In the genomic region with DNA sequence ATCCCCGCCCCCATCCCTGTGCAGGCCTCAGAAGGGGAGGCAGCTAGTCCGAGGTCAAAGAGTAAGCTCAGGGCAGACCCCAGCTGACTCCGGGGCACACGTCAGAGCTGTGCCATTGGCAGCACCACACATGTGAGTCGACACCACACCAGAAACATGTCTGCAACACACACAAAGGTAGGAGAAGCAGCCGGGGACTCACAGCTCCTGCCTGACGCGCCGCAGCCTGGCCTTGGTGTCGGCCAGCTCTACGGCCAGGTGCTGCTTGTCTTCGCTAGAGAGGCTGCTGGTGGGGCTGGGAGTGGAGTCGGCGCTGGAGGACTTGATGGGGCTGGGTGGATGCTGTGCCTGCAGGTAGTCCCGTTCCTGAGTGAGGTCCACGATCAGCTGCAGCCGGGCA, we compare ENCODE assay signal across 17 cellular contexts.
DNase-seq lines count a peak whose midpoint lies in the region; FAIRE-seq and TF ChIP-seq lines count a peak whose summit lies in the region.
"Had no signal": no experiment of that assay in that cellular context is flagged by ENCODE, and none has a peak within 500 bp of the region (broad histone marks: within the 10 kb centered on the region; RNA-seq: fewer than 3 reads in every experiment).

No MANE protein-coding gene starts in this region.

- H4K8ac ChIP-seq in H9 (replicated peaks; ENCODE audit: insufficient read length, low read depth, low read length) = no peak overlapping the region

- H3K4me1 Mint-ChIP-seq in CD4-positive, alpha-beta memory T cell = peaks cover 10 to 36% (median 15%) of the 10 kb centered on the region in 4 donors
- H3K4me1 Mint-ChIP-seq in H9 (peaks cover 2 to 6% of the 10 kb centered on the region in 2 experiments), glutamatergic neuron (ENCODE audit: low read depth, unreplicated experiment) (peaks cover 17% of the 10 kb centered on the region)

- H4K91ac ChIP-seq in H9 (ENCODE audit: insufficient read length, low read depth, low read length) = no peak overlapping the region

- no peak overlapping the region for H3K18ac ChIP-seq in H9 (ENCODE audit: insufficient read length, low read depth, low read length)

- no peak overlapping the region for H2BK12ac ChIP-seq in H9 (ENCODE audit: insufficient read length, low read depth, low read length)

- H3K9me3 Mint-ChIP-seq in CD4-positive, alpha-beta memory T cell = peaks cover 0 to 2% (median 0%) of the 10 kb centered on the region in 8 donors
- H3K9me3 Mint-ChIP-seq in H9 (no peaks in the 10 kb centered on the region), glutamatergic neuron (ENCODE audit: unreplicated experiment) (peaks cover 4% of the 10 kb centered on the region)

- no peaks in the 10 kb centered on the region for H3K27me3 ChIP-seq in CD4-positive, alpha-beta memory T cell (ENCODE audit: insufficient read depth, low read length)
- H3K27me3 ChIP-seq in H9 (ENCODE audit: insufficient read depth, low read length) (no peaks in the 10 kb centered on the region), osteoblast (ENCODE audit: insufficient read depth, low read length) (peaks cover 4% of the 10 kb centered on the region), small intestine (ENCODE audit: control insufficient read depth in 2 of 2, insufficient read depth in 2 of 2, low read length in 2 of 2) (no peaks in the 10 kb centered on the region), PC-9 (ENCODE audit: insufficient read depth, low read depth) (no peaks in the 10 kb centered on the region)
- H3K27me3 ChIP-seq: Peyer's patch, SJSA1 had no signal

- H3K9me2 ChIP-seq in PC-9 (ENCODE audit: insufficient read depth) = no peaks in the 10 kb centered on the region

- no peaks in the 10 kb centered on the region for H3F3A ChIP-seq in PC-9 (ENCODE audit: insufficient read depth, low read depth)

- peaks cover 21% of the 10 kb centered on the region for H3K4me1 ChIP-seq in CD4-positive, alpha-beta memory T cell (ENCODE audit: insufficient read depth, low read length)
- H3K4me1 ChIP-seq in H9 (ENCODE audit: insufficient read depth, low read length) = no peaks in the 10 kb centered on the region
- H3K4me1 ChIP-seq in osteoblast (ENCODE audit: insufficient read depth, low read length) = no peaks in the 10 kb centered on the region
- no peaks in the 10 kb centered on the region for H3K4me1 ChIP-seq in small intestine (ENCODE audit: control insufficient read depth in 2 of 2, insufficient read depth in 1 of 2, low read depth in 1 of 2, low read length in 1 of 2)
- no peaks in the 10 kb centered on the region for H3K4me1 ChIP-seq in PC-9 (replicated peaks; ENCODE audit: insufficient read depth)
- H3K4me1 ChIP-seq: Caco-2, Peyer's patch, SJSA1 had no signal

- no peak overlapping the region for H2AFZ ChIP-seq in H9 (ENCODE audit: low read length)
- H2AFZ ChIP-seq in osteoblast (ENCODE audit: low read length) = no peak overlapping the region
- H2AFZ ChIP-seq in PC-9 = no peak overlapping the region
- H2AFZ ChIP-seq: GM23248 had no signal

- no peak overlapping the region for H3K23ac ChIP-seq in H9 (ENCODE audit: insufficient read length, low read depth, low read length)

- peaks cover 26 to 83% of the 10 kb centered on the region in 2 donors for H3K36me3 Mint-ChIP-seq in CD4-positive, alpha-beta memory T cell
- H3K36me3 Mint-ChIP-seq in H9 (ENCODE audit: insufficient read depth in 1 of 3, low read depth in 3 of 3) = peaks cover 0 to 44% (median 35%) of the 10 kb centered on the region in 3 experiments; a peak in 6 of 7 replicates
- no peaks in the 10 kb centered on the region for H3K36me3 Mint-ChIP-seq in glutamatergic neuron (ENCODE audit: unreplicated experiment)

- H3K27ac Mint-ChIP-seq in CD4-positive, alpha-beta memory T cell = peak overlapping the region in 4 of 7 donors; percentile 13 to 68 (median 50)
- H3K27ac Mint-ChIP-seq in H9 (peak overlapping the region in 2 of 3 experiments; percentile 39 to 61; a peak in 2 of 7 replicates), glutamatergic neuron (ENCODE audit: unreplicated experiment) (peak overlapping the region; percentile 55)

- H3T11ph ChIP-seq in H9 (ENCODE audit: low read length) = no peak overlapping the region

- no peak overlapping the region for H2BK20ac ChIP-seq in H9 (ENCODE audit: low read depth, low read length, poor library complexity, severe bottlenecking)

- POLR2A ChIA-PET in CD4-positive, alpha-beta memory T cell (lab: Charles Lee; ENCODE audit: partially characterized antibody) = interaction anchor here (1.9 to 5.0 kb wide), 3 partner anchors 11 to 14 kb away, joined by 6 to 29 read pairs (median 11); no protein-coding TSS in a partner anchor
- POLR2A ChIA-PET in PC-9 (lab: Charles Lee; ENCODE audit: unreplicated experiment) = no interaction called here

- TF ChIP-seq CTCF in H9 (conservative IDR thresholded peaks at IDR 0.05) (no peak), glutamatergic neuron (IDR thresholded peaks at IDR 0.05; ENCODE audit: partially characterized antibody, unreplicated experiment) (no peak), osteoblast (IDR thresholded peaks at IDR 0.05; ENCODE audit: extremely low read depth, low read depth, low read length) (no peak), PC-9 (conservative IDR thresholded peaks at IDR 0.05) (no peak)

- no peaks in the 10 kb centered on the region for H3K79me2 ChIP-seq in H9 (ENCODE audit: insufficient read depth, low read length)
- H3K79me2 ChIP-seq in osteoblast (ENCODE audit: insufficient read depth, low read length) = no peaks in the 10 kb centered on the region
- no peaks in the 10 kb centered on the region for H3K79me2 ChIP-seq in PC-9 (ENCODE audit: low read depth)

- H3K4me2 ChIP-seq in H9 (ENCODE audit: insufficient read depth, insufficient read length, low read length) (no peak overlapping the region), osteoblast (ENCODE audit: insufficient read depth, low read length) (no peak overlapping the region), PC-9 (no peak overlapping the region)

- no peak overlapping the region for H3K4me3 ChIP-seq in CD4-positive, alpha-beta memory T cell (ENCODE audit: low read length in 2 of 2)
- H3K4me3 ChIP-seq in osteoblast (ENCODE audit: insufficient read depth, low read length) (no peak overlapping the region), small intestine (ENCODE audit: low read depth in 1 of 2, low read length in 2 of 2) (no peak overlapping the region), PC-9 (no peak overlapping the region)
- H3K4me3 ChIP-seq: GM23248, K562, Peyer's patch, SJSA1 had no signal

- H4K20me1 ChIP-seq in H9 (ENCODE audit: control insufficient read depth, insufficient read depth, insufficient read length) (no peaks in the 10 kb centered on the region), osteoblast (ENCODE audit: insufficient read depth, low read length) (no peaks in the 10 kb centered on the region), PC-9 (ENCODE audit: insufficient read depth) (no peaks in the 10 kb centered on the region)

- no peaks in the 10 kb centered on the region for H3K27me3 Mint-ChIP-seq in CD4-positive, alpha-beta memory T cell
- H3K27me3 Mint-ChIP-seq in H9 (ENCODE audit: low read depth) = no peaks in the 10 kb centered on the region
- peaks cover 12% of the 10 kb centered on the region for H3K27me3 Mint-ChIP-seq in glutamatergic neuron (ENCODE audit: unreplicated experiment)

- no peak overlapping the region for H2BK120ac ChIP-seq in H9 (ENCODE audit: low read depth, low read length, poor library complexity, severe bottlenecking)

- no peak for FAIRE-seq in small intestine (lab: Jason Lieb, UNC)
- FAIRE-seq: G401.6, K562 had no signal

- no peaks in the 10 kb centered on the region for H3K9me3 ChIP-seq in CD4-positive, alpha-beta memory T cell (ENCODE audit: control insufficient read depth in 1 of 2, low read length in 2 of 2)
- H3K9me3 ChIP-seq in H9 (ENCODE audit: control insufficient read depth, low read depth, low read length) (no peaks in the 10 kb centered on the region), osteoblast (ENCODE audit: low read depth, low read length) (no peaks in the 10 kb centered on the region), small intestine (ENCODE audit: control insufficient read depth, low read depth) (no peaks in the 10 kb centered on the region), PC-9 (ENCODE audit: insufficient read depth, low read depth) (no peaks in the 10 kb centered on the region)
- H3K9me3 ChIP-seq: Caco-2, Peyer's patch, SJSA1 had no signal

- no peak overlapping the region for H3K4me3 Mint-ChIP-seq in CD4-positive, alpha-beta memory T cell
- H3K4me3 Mint-ChIP-seq in H9 = no peak overlapping the region
- H3K4me3 Mint-ChIP-seq in glutamatergic neuron (ENCODE audit: unreplicated experiment) = no peak overlapping the region

- H2BK15ac ChIP-seq in H9 (ENCODE audit: low read depth, low read length) = no peak overlapping the region

- H3K56ac ChIP-seq in H9 (ENCODE audit: insufficient read length, low read depth, low read length) = no peak overlapping the region

- intact Hi-C loops in CD4-positive, alpha-beta memory T cell (cut with micrococcal nuclease) = no loop called here
- intact Hi-C loops in PC-9 (cut with micrococcal nuclease; ENCODE audit: unreplicated experiment) = no loop called here

- H3K27ac ChIP-seq in CD4-positive, alpha-beta memory T cell (ENCODE audit: low read depth, low read length) = no peak overlapping the region
- H3K27ac ChIP-seq in H9 (ENCODE audit: insufficient read length, low read depth, low read length) (no peak overlapping the region), osteoblast (ENCODE audit: low read depth, low read length) (no peak overlapping the region), small intestine (ENCODE audit: low read depth in 1 of 2, low read length in 1 of 2) (no peak overlapping the region), PC-9 (no peak overlapping the region)
- H3K27ac ChIP-seq: C4-2B, GM23248, Peyer's patch, SJSA1 had no signal

- peaks cover 94% of the 10 kb centered on the region for H3K36me3 ChIP-seq in CD4-positive, alpha-beta memory T cell (ENCODE audit: insufficient read depth, low read length)
- no peaks in the 10 kb centered on the region for H3K36me3 ChIP-seq in osteoblast (ENCODE audit: insufficient read depth, low read length)
- peaks cover 10 to 12% of the 10 kb centered on the region in 2 donors for H3K36me3 ChIP-seq in small intestine (ENCODE audit: control insufficient read depth in 2 of 2, insufficient read depth in 2 of 2, low read length in 2 of 2)
- no peaks in the 10 kb centered on the region for H3K36me3 ChIP-seq in PC-9 (ENCODE audit: low read depth)
- H3K36me3 ChIP-seq: SJSA1 had no signal

- H3K9ac ChIP-seq in H9 (ENCODE audit: extremely low read depth, insufficient read length, low read length) = no peak overlapping the region
- H3K9ac ChIP-seq: GM23248 had no signal

- no peaks in the 10 kb centered on the region for H3K79me1 ChIP-seq in H9 (ENCODE audit: insufficient read depth, low read depth, low read length, poor library complexity, severe bottlenecking)

- no TSS peak for BruUV-seq in PC-9 (replicated peaks; lab: Mats Ljungman, UMichigan)

- H3K4ac ChIP-seq in H9 (ENCODE audit: low read depth, low read length) = no peak overlapping the region

- CTCF ChIA-PET in CD4-positive, alpha-beta memory T cell (lab: Charles Lee; ENCODE audit: partially characterized antibody) = interaction anchor here (1.0 to 3.1 kb wide), 4 partner anchors 11 to 78 kb away, joined by 3 to 14 read pairs (median 3); a partner anchor contains a TSS
- CTCF ChIA-PET in PC-9 (lab: Charles Lee) = no interaction called here

- H4K5ac ChIP-seq in H9 (ENCODE audit: insufficient read length, low read depth, low read length) = no peak overlapping the region

- no peak overlapping the region for H2AK5ac ChIP-seq in H9 (ENCODE audit: insufficient read length, low read length)

- H3K23me2 ChIP-seq in H9 (ENCODE audit: insufficient read length, low read depth, low read length, poor library complexity, severe bottlenecking) = no peaks in the 10 kb centered on the region

- no peak overlapping the region for H3K14ac ChIP-seq in H9 (ENCODE audit: insufficient read depth, low read length)

- no peak overlapping the region for H2BK5ac ChIP-seq in H9 (ENCODE audit: insufficient read length, low read length)

- DNase-seq in CD4-positive, alpha-beta memory T cell = no peak
- DNase-seq in H9 = no peak
- DNase-seq in glutamatergic neuron = no peak
- DNase-seq in osteoblast (ENCODE audit: insufficient read length, low spot score, missing footprints) = peak; percentile 37
- no peak for DNase-seq in small intestine
- no peak for DNase-seq in PC-9
- DNase-seq in T-helper 9 cell = no peak
- no peak for DNase-seq in HPDE6-E6E7 (ENCODE audit: extremely low spot score)
- DNase-seq: Caco-2, NCI-H1105, NCI-H2081, Peyer's patch had no signal

- WGBS in H9 (ENCODE audit: extremely low coverage, insufficient read length, low lambda C conversion rate) = no CpG with 5 or more reads among the region's 17 CpGs
- WGBS in small intestine, 3 donors = 95 to 98% (median 96%) methylated on average over 17 of the region's 17 CpGs
